In genomic region chr14:74853581-74853980, GRCh38 we compare ENCODE assay signal across 1 cellular context.
TF ChIP-seq lines count a peak whose summit lies in the region.

No MANE protein-coding gene starts in this region.

TF ChIP-seq in WTC11, 78 proteins besides CTCF, POLR2A, EP300 and RAD21 (continued from another document):
- TF ChIP-seq, protein P1, sequence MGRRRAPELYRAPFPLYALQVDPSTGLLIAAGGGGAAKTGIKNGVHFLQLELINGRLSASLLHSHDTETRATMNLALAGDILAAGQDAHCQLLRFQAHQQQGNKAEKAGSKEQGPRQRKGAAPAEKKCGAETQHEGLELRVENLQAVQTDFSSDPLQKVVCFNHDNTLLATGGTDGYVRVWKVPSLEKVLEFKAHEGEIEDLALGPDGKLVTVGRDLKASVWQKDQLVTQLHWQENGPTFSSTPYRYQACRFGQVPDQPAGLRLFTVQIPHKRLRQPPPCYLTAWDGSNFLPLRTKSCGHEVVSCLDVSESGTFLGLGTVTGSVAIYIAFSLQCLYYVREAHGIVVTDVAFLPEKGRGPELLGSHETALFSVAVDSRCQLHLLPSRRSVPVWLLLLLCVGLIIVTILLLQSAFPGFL (CRISPR knock-in tag; IDR thresholded peaks at IDR 0.05; ENCODE audit: borderline replicate concordance), result no peak
- no peak for TF ChIP-seq ZNF512 (CRISPR knock-in tag; IDR thresholded peaks at IDR 0.05; ENCODE audit: borderline replicate concordance)
